ENCODE assay signal across 9 cellular contexts in the genomic region with DNA sequence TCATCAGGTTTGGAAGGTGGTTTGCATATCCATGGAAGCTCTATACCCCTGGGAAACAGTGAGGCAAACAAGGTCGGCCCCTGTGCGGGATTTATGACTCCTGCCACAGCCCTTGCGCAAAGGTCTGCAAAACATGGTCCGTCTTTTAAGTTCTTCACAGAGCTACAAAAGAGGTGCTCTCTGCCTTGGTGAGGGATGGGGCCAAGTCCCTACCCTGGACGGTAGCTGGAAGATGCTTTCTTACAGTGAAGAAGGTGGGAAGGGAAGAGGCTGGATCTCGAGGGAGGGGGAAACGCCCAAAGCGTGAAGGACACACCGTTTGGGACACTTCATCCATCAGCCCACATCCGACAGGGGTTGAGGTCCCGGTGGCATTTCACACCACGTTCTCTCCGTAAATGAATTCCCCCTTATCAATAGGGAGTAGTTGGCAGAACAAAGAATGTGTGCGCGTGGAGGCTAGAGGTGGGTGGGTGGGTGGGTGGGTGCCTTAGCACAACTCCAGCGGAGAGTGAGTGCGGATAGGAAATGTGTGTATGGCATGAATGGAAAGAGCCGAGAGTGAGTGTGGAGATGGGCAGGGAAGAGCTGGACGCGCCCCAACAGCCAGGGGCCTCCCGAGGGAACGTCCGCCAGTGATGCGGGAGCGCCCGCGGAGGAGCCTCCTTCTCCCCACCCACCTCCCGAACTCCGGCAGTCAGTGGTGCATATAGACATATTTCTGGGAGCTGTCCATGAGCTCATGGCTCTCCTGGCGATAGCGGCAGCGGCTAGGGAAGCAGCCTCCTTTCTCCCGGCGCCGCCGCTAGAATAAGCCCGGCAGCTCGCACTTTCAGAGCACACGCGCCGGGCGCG.
A peak's percentile ranks its signal among the peaks of the same experiment; 100 is the strongest.
DNase-seq lines count a peak whose midpoint lies in the region; FAIRE-seq and TF ChIP-seq lines count a peak whose summit lies in the region.
"Had no signal": no experiment of that assay in that cellular context is flagged by ENCODE, and none has a peak within 500 bp of the region (broad histone marks: within the 10 kb centered on the region; RNA-seq: fewer than 3 reads in every experiment).

No MANE protein-coding gene starts in this region.

- CTCF ChIA-PET in PC-9 (lab: Charles Lee), result no interaction called here

- intact Hi-C loops in PC-9 (cut with micrococcal nuclease; ENCODE audit: unreplicated experiment) (loop anchor here (5.0 kb wide), 1 partner anchor 42 kb away; no protein-coding TSS in a partner anchor), kidney (cut with DNase I) (no loop called here), spleen (cut with DNase I; ENCODE audit: low total_unique reads) (no loop called here)

- BruUV-seq in PC-9 (replicated peaks; lab: Mats Ljungman, UMichigan), result no TSS peak

- H3K27ac ChIP-seq in PC-9, result no peak overlapping the region
- no peak overlapping the region for H3K27ac ChIP-seq in kidney (ENCODE audit: low read depth in 2 of 2, low read length in 2 of 2)
- no peak overlapping the region for H3K27ac ChIP-seq in spleen
- H3K27ac ChIP-seq: 22Rv1 had no signal

- H3K79me2 ChIP-seq in PC-9 (ENCODE audit: low read depth), result no peaks in the 10 kb centered on the region

- TF ChIP-seq CTCF in HFF-Myc (IDR thresholded peaks at IDR 0.05; ENCODE audit: low read depth, low read length, missing control alignments), result no peak
- TF ChIP-seq CTCF in PC-9 (conservative IDR thresholded peaks at IDR 0.05), result no peak
- no peak for TF ChIP-seq CTCF in kidney (IDR thresholded peaks at IDR 0.05; ENCODE audit: borderline replicate concordance, extremely low read depth, insufficient read depth)
- no peak for TF ChIP-seq CTCF in spleen (IDR thresholded peaks at IDR 0.05 in 8 of 11, conservative IDR thresholded peaks at IDR 0.05 in 3 of 11)

- no peaks in the 10 kb centered on the region for H3K9me2 ChIP-seq in PC-9 (ENCODE audit: insufficient read depth)

- no peaks in the 10 kb centered on the region for H4K20me1 ChIP-seq in PC-9 (ENCODE audit: insufficient read depth)

- no peak for TF ChIP-seq POLR2A in spleen (IDR thresholded peaks at IDR 0.05)

- 3 to 7% (median 5%) methylated on average over 20 to 43 of the region's 43 CpGs for WGBS in spleen, 5 donors

- no peak for FAIRE-seq in kidney (lab: Jason Lieb, UNC)

- peak; percentile 72 for DNase-seq in DMS 273 (lab: John Stamatoyannopoulos, UW; ENCODE audit: unreplicated experiment)
- no peak for DNase-seq in DMS 273 treated with DMSO at 0.1 percent for 48 hours (lab: John Stamatoyannopoulos, UW)
- no peak for DNase-seq in HFF-Myc (ENCODE audit: extremely low read depth, low read depth)
- DNase-seq in PC-9, result peak in 1 of 2 experiments; percentile 53
- DNase-seq in cerebellum (ENCODE audit: low spot score), result peak; percentile 53
- no peak for DNase-seq in kidney
- DNase-seq in spleen, result peak; percentile 78
- no peak for DNase-seq in NCI-H524 treated with DMSO at 0.1 percent for 48 hours (lab: John Stamatoyannopoulos, UW)

- H3K4me2 ChIP-seq in PC-9, result peak overlapping the region; percentile 81

- H3K4me1 ChIP-seq in PC-9 (replicated peaks; ENCODE audit: insufficient read depth), result 0 out of 2 replicates have a peak, but pooled peaks cover 6% of the 10 kb centered on the region
- H3K4me1 ChIP-seq in kidney (ENCODE audit: control insufficient read depth in 1 of 2, insufficient read depth in 1 of 2, low read depth in 1 of 2, low read length in 2 of 2), result peaks cover 0 to 6% of the 10 kb centered on the region in 2 donors
- peaks cover 3 to 19% (median 18%) of the 10 kb centered on the region in 6 donors for H3K4me1 ChIP-seq in spleen

- no peak overlapping the region for H2AFZ ChIP-seq in PC-9

- H3K36me3 ChIP-seq in PC-9 (ENCODE audit: low read depth), result no peaks in the 10 kb centered on the region
- H3K36me3 ChIP-seq in kidney (ENCODE audit: control insufficient read depth in 1 of 2, insufficient read depth in 2 of 2, low read length in 2 of 2), result no peaks in the 10 kb centered on the region
- H3K36me3 ChIP-seq in spleen, result no peaks in the 10 kb centered on the region

- no peaks in the 10 kb centered on the region; the same call in 1 of the 2 replicates for H3F3A ChIP-seq in PC-9 (ENCODE audit: insufficient read depth, low read depth)

- H3K27me3 ChIP-seq in PC-9 (ENCODE audit: insufficient read depth, low read depth) (peaks cover 37% of the 10 kb centered on the region), spleen (replicated peaks in 1 of 7) (peaks cover 3 to 81% (median 39%) of the 10 kb centered on the region in 7 donors)

- H3K9me3 ChIP-seq in PC-9 (ENCODE audit: insufficient read depth, low read depth) (no peaks in the 10 kb centered on the region), kidney (ENCODE audit: control insufficient read depth in 1 of 2, low read length in 2 of 2) (no peaks in the 10 kb centered on the region), spleen (no peaks in the 10 kb centered on the region)

- H3K4me3 ChIP-seq in HFF-Myc (replicated peaks; ENCODE audit: low read depth, low read length) (peak overlapping the region; percentile 28), PC-9 (peak overlapping the region; percentile 54; the same call in 1 of the 2 replicates), kidney (ENCODE audit: low read length in 2 of 2) (peak overlapping the region; percentile 34 to 41), spleen (peak overlapping the region; percentile 21 to 76 (median 47))

- POLR2A ChIA-PET in PC-9 (lab: Charles Lee; ENCODE audit: unreplicated experiment), result no interaction called here

- no peak overlapping the region for H3K9ac ChIP-seq in kidney (ENCODE audit: low read length in 2 of 2)

Comparison
In these comparisons a context has a peak if more than half of its experiments do, and no peak if none do; other contexts are left out.
1. DNase-seq: peak in DMS 273 (single experiment), cerebellum (single experiment) and spleen (single experiment); none in DMS 273 treated with DMSO at 0.1 percent for 48 hours (single experiment), HFF-Myc (single experiment), kidney (single experiment) and NCI-H524 treated with DMSO at 0.1 percent for 48 hours (single experiment).
2. Peak in every context shown above with its lines, with median percentiles within 50 percentile points of each other: H3K4me3 ChIP-seq.